36 cellular contexts compared by ENCODE assay signal in the genomic region with DNA sequence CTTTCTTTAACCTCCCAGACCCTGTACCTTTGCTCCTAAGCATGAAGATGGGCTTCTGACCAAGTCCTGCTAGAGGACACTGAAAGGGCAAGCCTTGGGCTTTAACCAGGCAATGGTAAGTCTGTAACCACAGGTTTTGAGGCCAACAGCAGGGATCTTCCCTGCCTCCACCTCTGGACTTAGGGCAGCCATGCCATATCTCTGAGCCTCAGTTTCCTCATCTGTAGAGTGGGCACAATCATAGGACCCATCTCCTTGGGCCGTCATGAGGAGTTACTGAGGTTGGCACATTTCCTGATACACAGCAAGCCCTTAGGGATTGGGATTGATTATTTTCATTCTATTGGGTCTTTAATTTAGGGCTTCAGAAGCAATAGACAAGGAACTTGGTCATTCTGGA. TPM values are rescaled to one million over a fixed set of nuclear protein-coding genes. Genes with fewer than 3 reads are reported as not detected.
"Had no signal": no experiment of that assay in that cellular context is flagged by ENCODE, and none has a peak within 500 bp of the region (broad histone marks: within the 10 kb centered on the region; RNA-seq: fewer than 3 reads in every experiment).

No MANE protein-coding gene starts in this region.

- H3K4me1 ChIP-seq: parathyroid adenoma had no signal

- H3K4me3 ChIP-seq: ovary, psoas muscle, skin epidermis, smooth muscle cell, spleen, stomach, thoracic aorta, thyroid gland, tibial nerve, upper lobe of left lung, vagina had no signal

- H3K4me2 ChIP-seq: smooth muscle cell had no signal

- FAIRE-seq: urothelium cell line had no signal

- H3K9ac ChIP-seq: parathyroid adenoma had no signal

- H3K27me3 ChIP-seq: ovary, thyroid gland, upper lobe of left lung, vagina had no signal

- H3K27ac ChIP-seq: neutrophil, ovary, parathyroid adenoma, psoas muscle, skin epidermis, spleen, stomach, thoracic aorta, thyroid gland, tibial nerve, upper lobe of left lung, vagina had no signal

- H3K36me3 ChIP-seq: neutrophil, ovary, spleen, stomach, thoracic aorta, thyroid gland, tibial nerve, upper lobe of left lung, vagina had no signal

- H2AFZ ChIP-seq: parathyroid adenoma had no signal

- ATAC-seq: naive thymus-derived CD8-positive, alpha-beta T cell; natural killer cell treated with Interleukin-12 subunit alpha and Interleukin-12 subunit beta and Interleukin-15 and Interleukin-18, amount 100 ng/mL, for 72 hours; psoas muscle; right cardiac atrium; sciatic nerve; stimulated activated effector memory CD8-positive, alpha-beta T cell treated with anti-CD3 and anti-CD28 coated beads, Interleukin-12 subunit alpha, Interleukin-12 subunit beta, amount 100 ng/mL, for 72 hours; stimulated activated naive B cell treated with anti-CD40 and anti-IgM and Interleukin-4, amounts not matched to agents 10 μg/mL and 1 μg/mL and 100 μg/mL, for 72 hours had no signal

- DNase-seq: naive B cell; naive thymus-derived CD8-positive, alpha-beta T cell; nephron progenitor cell; nucleus accumbens; ovary; psoas muscle; right cardiac atrium; spleen; stimulated activated CD4-positive, alpha-beta T cell treated with anti-CD3 and anti-CD28 coated beads, Interleukin-12 subunit alpha, Interleukin-12 subunit beta, amount 100 ng/mL, for 4 hours; stimulated activated CD4-positive, alpha-beta T cell treated with anti-CD3 and anti-CD28 coated beads, Interleukin-2, amount 100 ng/mL, for 24 hours; stimulated activated CD4-positive, alpha-beta T cell treated with anti-CD3 and anti-CD28 coated beads, Interleukin-2, amount 100 ng/mL, for 48 hours; stimulated activated CD4-positive, alpha-beta T cell treated with anti-CD3 and anti-CD28 coated beads, Interleukin-4, amount 100 ng/mL, for 24 hours; stimulated activated naive B cell treated with anti-CD40 and anti-IgM and Interleukin-4, amounts not matched to agents 10 μg/mL and 1 μg/mL and 100 μg/mL, for 72 hours; stimulated activated naive CD4-positive, alpha-beta T cell treated with Interleukin-2 at 50 U/mL for 16 hours; stomach; thyroid gland; trophoblast cell; upper lobe of left lung had no signal

- H3K9me3 ChIP-seq: neutrophil, ovary, psoas muscle, spleen, stomach, thoracic aorta, thyroid gland, tibial nerve, upper lobe of left lung, vagina had no signal

- H3K79me2 ChIP-seq: parathyroid adenoma had no signal

RNA-seq across cellular contexts. Expression of a gene that starts 14.7 kb away (rescaled TPM):
- total RNA-seq: naive thymus-derived CD8-positive, alpha-beta T cell; natural killer cell treated with Interleukin-12 subunit alpha and Interleukin-12 subunit beta and Interleukin-15 and Interleukin-18, amount 100 ng/mL, for 72 hours; progenitor cell of endocrine pancreas; renal cortical epithelial cell; thoracic aorta; vagina had no signal
- polyA plus RNA-seq: naive thymus-derived CD8-positive, alpha-beta T cell; smooth muscle cell had no signal

RNA-seq across cellular contexts. Expression of a gene that starts 18.6 kb away (rescaled TPM):
- total RNA-seq: naive thymus-derived CD8-positive, alpha-beta T cell; natural killer cell treated with Interleukin-12 subunit alpha and Interleukin-12 subunit beta and Interleukin-15 and Interleukin-18, amount 100 ng/mL, for 72 hours; neural crest cell; omental fat pad; ovary; progenitor cell of endocrine pancreas; psoas muscle; renal cortical epithelial cell; right cardiac atrium; sciatic nerve; smooth muscle cell; spleen; stomach; subcutaneous adipose tissue; temporal lobe; thoracic aorta; thyroid gland; tibial nerve; upper lobe of left lung; ureter; vagina had no signal
- polyA plus RNA-seq: ovary, psoas muscle, right cardiac atrium, spleen, stomach had no signal

RNA-seq across cellular contexts. Expression of a gene that starts 24.5 kb away (rescaled TPM):
- total RNA-seq: naive thymus-derived CD8-positive, alpha-beta T cell; natural killer cell treated with Interleukin-12 subunit alpha and Interleukin-12 subunit beta and Interleukin-15 and Interleukin-18, amount 100 ng/mL, for 72 hours; neural crest cell; omental fat pad; ovary; progenitor cell of endocrine pancreas; psoas muscle; renal cortical epithelial cell; right cardiac atrium; sciatic nerve; smooth muscle cell; spleen; stomach; subcutaneous adipose tissue; temporal lobe; thoracic aorta; tibial nerve; upper lobe of left lung; ureter; vagina had no signal
- polyA plus RNA-seq: naive thymus-derived CD8-positive, alpha-beta T cell; ovary; psoas muscle; right cardiac atrium; smooth muscle cell; stomach had no signal

RNA-seq across cellular contexts. Expression of a gene that starts 38.6 kb away (rescaled TPM):
- total RNA-seq: naive thymus-derived CD8-positive, alpha-beta T cell; natural killer cell treated with Interleukin-12 subunit alpha and Interleukin-12 subunit beta and Interleukin-15 and Interleukin-18, amount 100 ng/mL, for 72 hours; neural crest cell; omental fat pad; ovary; progenitor cell of endocrine pancreas; psoas muscle; renal cortical epithelial cell; right cardiac atrium; sciatic nerve; smooth muscle cell; spleen; stomach; subcutaneous adipose tissue; temporal lobe; thoracic aorta; thyroid gland; tibial nerve; upper lobe of left lung; ureter; vagina had no signal
- polyA plus RNA-seq: naive thymus-derived CD8-positive, alpha-beta T cell; ovary; psoas muscle; right cardiac atrium; smooth muscle cell; spleen; stomach had no signal

RNA-seq across cellular contexts. Expression of a gene that starts 45.9 kb away (rescaled TPM):
- total RNA-seq: naive thymus-derived CD8-positive, alpha-beta T cell; natural killer cell treated with Interleukin-12 subunit alpha and Interleukin-12 subunit beta and Interleukin-15 and Interleukin-18, amount 100 ng/mL, for 72 hours; neural crest cell; omental fat pad; progenitor cell of endocrine pancreas; psoas muscle; renal cortical epithelial cell; right cardiac atrium; sciatic nerve; smooth muscle cell; spleen; subcutaneous adipose tissue; temporal lobe; thoracic aorta; tibial nerve; ureter; vagina had no signal
- polyA plus RNA-seq: naive thymus-derived CD8-positive, alpha-beta T cell; psoas muscle; right cardiac atrium; smooth muscle cell; stomach had no signal
